1 cellular context compared by ENCODE assay signal in the genomic region with DNA sequence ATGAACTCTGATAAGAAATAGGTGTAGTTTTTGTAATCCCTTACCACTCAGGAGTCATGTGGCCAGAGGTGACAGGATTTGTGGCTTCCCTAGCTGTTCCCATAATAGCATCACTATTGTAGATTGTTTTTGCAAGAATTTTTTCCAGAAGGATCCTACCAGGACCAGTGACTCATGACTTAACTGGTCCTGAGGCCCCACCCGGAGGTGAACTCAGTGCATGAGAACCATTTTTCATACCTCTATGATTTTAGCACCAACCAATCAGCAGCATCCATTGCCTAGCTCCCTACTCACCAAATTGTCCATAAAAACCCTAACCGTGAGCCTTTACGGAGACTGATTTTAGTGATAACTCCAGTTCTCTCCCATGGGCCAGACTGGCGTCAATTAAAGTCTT.
TF ChIP-seq lines count a peak whose summit lies in the region.

No MANE protein-coding gene starts in this region.

TF ChIP-seq in IMR-90, 13 proteins besides CTCF, POLR2A, EP300 and RAD21 (continued from another document):
- TF ChIP-seq CHD1 (IDR thresholded peaks at IDR 0.05; ENCODE audit: low read depth, low read length): no peak
- no peak for TF ChIP-seq SMC3 (IDR thresholded peaks at IDR 0.05; ENCODE audit: low read depth, low read length)
- TF ChIP-seq, protein P1, sequence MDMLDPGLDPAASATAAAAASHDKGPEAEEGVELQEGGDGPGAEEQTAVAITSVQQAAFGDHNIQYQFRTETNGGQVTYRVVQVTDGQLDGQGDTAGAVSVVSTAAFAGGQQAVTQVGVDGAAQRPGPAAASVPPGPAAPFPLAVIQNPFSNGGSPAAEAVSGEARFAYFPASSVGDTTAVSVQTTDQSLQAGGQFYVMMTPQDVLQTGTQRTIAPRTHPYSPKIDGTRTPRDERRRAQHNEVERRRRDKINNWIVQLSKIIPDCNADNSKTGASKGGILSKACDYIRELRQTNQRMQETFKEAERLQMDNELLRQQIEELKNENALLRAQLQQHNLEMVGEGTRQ (IDR thresholded peaks at IDR 0.05; ENCODE audit: low read depth, low read length): no peak
- no peak for TF ChIP-seq MXI1 (IDR thresholded peaks at IDR 0.05; ENCODE audit: borderline replicate concordance, low read depth, low read length)
- no peak for TF ChIP-seq NFE2L2 (IDR thresholded peaks at IDR 0.05; ENCODE audit: low read depth, low read length)
- no peak for TF ChIP-seq FOS (IDR thresholded peaks at IDR 0.05; ENCODE audit: low read depth, low read length)
- TF ChIP-seq MAZ (IDR thresholded peaks at IDR 0.05; ENCODE audit: borderline replicate concordance, low read depth, low read length): no peak
- no peak for TF ChIP-seq MAFK (IDR thresholded peaks at IDR 0.05; ENCODE audit: low read depth, low read length)
- no peak for TF ChIP-seq BHLHE40 (IDR thresholded peaks at IDR 0.05; ENCODE audit: low read depth, low read length)
- TF ChIP-seq RCOR1 (IDR thresholded peaks at IDR 0.05; ENCODE audit: insufficient replicate concordance, low read length): no peak
- no peak for TF ChIP-seq RFX5 (IDR thresholded peaks at IDR 0.05; ENCODE audit: low read depth, low read length)
- TF ChIP-seq, protein P2, sequence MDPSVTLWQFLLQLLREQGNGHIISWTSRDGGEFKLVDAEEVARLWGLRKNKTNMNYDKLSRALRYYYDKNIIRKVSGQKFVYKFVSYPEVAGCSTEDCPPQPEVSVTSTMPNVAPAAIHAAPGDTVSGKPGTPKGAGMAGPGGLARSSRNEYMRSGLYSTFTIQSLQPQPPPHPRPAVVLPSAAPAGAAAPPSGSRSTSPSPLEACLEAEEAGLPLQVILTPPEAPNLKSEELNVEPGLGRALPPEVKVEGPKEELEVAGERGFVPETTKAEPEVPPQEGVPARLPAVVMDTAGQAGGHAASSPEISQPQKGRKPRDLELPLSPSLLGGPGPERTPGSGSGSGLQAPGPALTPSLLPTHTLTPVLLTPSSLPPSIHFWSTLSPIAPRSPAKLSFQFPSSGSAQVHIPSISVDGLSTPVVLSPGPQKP (IDR thresholded peaks at IDR 0.05; ENCODE audit: borderline replicate concordance, low read depth, low read length): no peak
